In genomic region chr5:62083247-62083646, GRCh38 we compare ENCODE assay signal across 21 cellular contexts.
"Had no signal": no experiment of that assay in that cellular context is flagged by ENCODE, and none has a peak within 500 bp of the region (broad histone marks: within the 10 kb centered on the region; RNA-seq: fewer than 3 reads in every experiment).

No MANE protein-coding gene starts in this region.

- H3K36me3 ChIP-seq: gastroesophageal sphincter, neural progenitor cell, sigmoid colon, spleen had no signal

- H3K4me1 Mint-ChIP-seq: activated naive CD8-positive, alpha-beta T cell treated with anti-CD3 and anti-CD28 coated beads for 36 hours had no signal

- DNase-seq: activated CD4-positive, alpha-beta T cell treated with anti-CD3 and anti-CD28 coated beads, Interleukin-2, amount 50 U/mL, for 4 hours; activated CD8-positive, alpha-beta memory T cell treated with anti-CD3 and anti-CD28 coated beads for 24 hours; activated CD8-positive, alpha-beta memory T cell treated with anti-CD3 and anti-CD28 coated beads, Interleukin-2, amount 50 U/mL, for 4 hours; activated naive CD4-positive, alpha-beta T cell treated with Interleukin-2 at 50 U/mL for 16 hours; activated naive CD8-positive, alpha-beta T cell treated with anti-CD3 and anti-CD28 coated beads for 36 hours; activated T-cell treated with anti-CD3 and anti-CD28 coated beads, Interleukin-2, amount 50 U/mL, for 4 hours; cerebellar nuclear complex; cortex of kidney; endodermal cell; left cardiac atrium; naive thymus-derived CD8-positive, alpha-beta T cell; retina; sigmoid colon; spleen; stimulated activated CD4-positive, alpha-beta T cell treated with anti-CD3 and anti-CD28 coated beads, Interleukin-4, amount 100 ng/mL, for 1 hour; stimulated activated naive CD4-positive, alpha-beta T cell; T-helper 1 cell had no signal

- ATAC-seq: activated T-cell treated with anti-CD3 and anti-CD28 coated beads, Interleukin-2, amount 50 U/mL, for 4 hours; gastroesophageal sphincter; left cardiac atrium; naive thymus-derived CD8-positive, alpha-beta T cell; WTC11 had no signal

- H3K4me2 ChIP-seq: neural progenitor cell had no signal

- H3K27me3 Mint-ChIP-seq: progenitor cell of endocrine pancreas had no signal

- H3K9me3 Mint-ChIP-seq: activated naive CD8-positive, alpha-beta T cell treated with anti-CD3 and anti-CD28 coated beads for 36 hours; activated T-cell treated with anti-CD3 and anti-CD28 coated beads, Interleukin-2, amount 50 U/mL, for 4 hours; endodermal cell; naive thymus-derived CD8-positive, alpha-beta T cell had no signal

- H3K4me1 ChIP-seq: gastroesophageal sphincter, sigmoid colon, spleen had no signal

- H3K27ac Mint-ChIP-seq: activated naive CD8-positive, alpha-beta T cell treated with anti-CD3 and anti-CD28 coated beads for 36 hours; endodermal cell; naive thymus-derived CD8-positive, alpha-beta T cell; neural progenitor cell; progenitor cell of endocrine pancreas; WTC11 had no signal

- H3K27me3 ChIP-seq: gastroesophageal sphincter, neural progenitor cell, sigmoid colon, spleen had no signal

- H2AFZ ChIP-seq: neural progenitor cell had no signal

- H3K9ac ChIP-seq: neural progenitor cell had no signal

- H3K4me3 ChIP-seq: gastroesophageal sphincter, neural progenitor cell, sigmoid colon, spleen had no signal

- H3K4me3 Mint-ChIP-seq: activated naive CD8-positive, alpha-beta T cell treated with anti-CD3 and anti-CD28 coated beads for 36 hours; activated T-cell treated with anti-CD3 and anti-CD28 coated beads, Interleukin-2, amount 50 U/mL, for 4 hours; endodermal cell; naive thymus-derived CD8-positive, alpha-beta T cell; neural progenitor cell; WTC11 had no signal

- H3K9me3 ChIP-seq: gastroesophageal sphincter, sigmoid colon, spleen had no signal

- H3K27ac ChIP-seq: gastroesophageal sphincter, neural progenitor cell, sigmoid colon had no signal
